Comparison of ENCODE assay signal across 1 cellular context in the genomic region with DNA sequence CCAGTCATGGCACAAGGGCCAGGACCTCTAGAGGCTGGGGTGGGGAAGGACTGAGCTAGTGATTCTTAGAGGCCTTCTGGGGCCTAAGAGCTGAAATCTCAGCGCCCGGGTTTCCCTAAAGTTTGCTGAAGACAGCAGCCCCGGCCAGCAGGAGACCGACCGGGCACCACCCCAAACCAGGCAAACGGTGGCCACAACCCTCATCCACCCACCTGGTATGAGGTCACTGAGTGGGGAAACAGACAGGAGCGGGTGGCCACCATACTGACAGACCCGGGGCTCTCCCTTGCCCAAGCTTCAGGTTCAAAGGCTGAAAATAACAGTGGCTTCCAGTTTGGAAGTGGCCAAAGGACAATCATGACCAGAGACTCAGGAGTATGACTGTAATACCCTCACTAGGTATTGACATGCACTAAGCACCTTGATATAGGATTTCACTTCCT.
TF ChIP-seq lines count a peak whose summit lies in the region.

No MANE protein-coding gene starts in this region.

TF ChIP-seq in GM23338, 12 proteins besides CTCF, POLR2A, EP300 and RAD21 (continued from another document):
- TF ChIP-seq, protein P1, sequence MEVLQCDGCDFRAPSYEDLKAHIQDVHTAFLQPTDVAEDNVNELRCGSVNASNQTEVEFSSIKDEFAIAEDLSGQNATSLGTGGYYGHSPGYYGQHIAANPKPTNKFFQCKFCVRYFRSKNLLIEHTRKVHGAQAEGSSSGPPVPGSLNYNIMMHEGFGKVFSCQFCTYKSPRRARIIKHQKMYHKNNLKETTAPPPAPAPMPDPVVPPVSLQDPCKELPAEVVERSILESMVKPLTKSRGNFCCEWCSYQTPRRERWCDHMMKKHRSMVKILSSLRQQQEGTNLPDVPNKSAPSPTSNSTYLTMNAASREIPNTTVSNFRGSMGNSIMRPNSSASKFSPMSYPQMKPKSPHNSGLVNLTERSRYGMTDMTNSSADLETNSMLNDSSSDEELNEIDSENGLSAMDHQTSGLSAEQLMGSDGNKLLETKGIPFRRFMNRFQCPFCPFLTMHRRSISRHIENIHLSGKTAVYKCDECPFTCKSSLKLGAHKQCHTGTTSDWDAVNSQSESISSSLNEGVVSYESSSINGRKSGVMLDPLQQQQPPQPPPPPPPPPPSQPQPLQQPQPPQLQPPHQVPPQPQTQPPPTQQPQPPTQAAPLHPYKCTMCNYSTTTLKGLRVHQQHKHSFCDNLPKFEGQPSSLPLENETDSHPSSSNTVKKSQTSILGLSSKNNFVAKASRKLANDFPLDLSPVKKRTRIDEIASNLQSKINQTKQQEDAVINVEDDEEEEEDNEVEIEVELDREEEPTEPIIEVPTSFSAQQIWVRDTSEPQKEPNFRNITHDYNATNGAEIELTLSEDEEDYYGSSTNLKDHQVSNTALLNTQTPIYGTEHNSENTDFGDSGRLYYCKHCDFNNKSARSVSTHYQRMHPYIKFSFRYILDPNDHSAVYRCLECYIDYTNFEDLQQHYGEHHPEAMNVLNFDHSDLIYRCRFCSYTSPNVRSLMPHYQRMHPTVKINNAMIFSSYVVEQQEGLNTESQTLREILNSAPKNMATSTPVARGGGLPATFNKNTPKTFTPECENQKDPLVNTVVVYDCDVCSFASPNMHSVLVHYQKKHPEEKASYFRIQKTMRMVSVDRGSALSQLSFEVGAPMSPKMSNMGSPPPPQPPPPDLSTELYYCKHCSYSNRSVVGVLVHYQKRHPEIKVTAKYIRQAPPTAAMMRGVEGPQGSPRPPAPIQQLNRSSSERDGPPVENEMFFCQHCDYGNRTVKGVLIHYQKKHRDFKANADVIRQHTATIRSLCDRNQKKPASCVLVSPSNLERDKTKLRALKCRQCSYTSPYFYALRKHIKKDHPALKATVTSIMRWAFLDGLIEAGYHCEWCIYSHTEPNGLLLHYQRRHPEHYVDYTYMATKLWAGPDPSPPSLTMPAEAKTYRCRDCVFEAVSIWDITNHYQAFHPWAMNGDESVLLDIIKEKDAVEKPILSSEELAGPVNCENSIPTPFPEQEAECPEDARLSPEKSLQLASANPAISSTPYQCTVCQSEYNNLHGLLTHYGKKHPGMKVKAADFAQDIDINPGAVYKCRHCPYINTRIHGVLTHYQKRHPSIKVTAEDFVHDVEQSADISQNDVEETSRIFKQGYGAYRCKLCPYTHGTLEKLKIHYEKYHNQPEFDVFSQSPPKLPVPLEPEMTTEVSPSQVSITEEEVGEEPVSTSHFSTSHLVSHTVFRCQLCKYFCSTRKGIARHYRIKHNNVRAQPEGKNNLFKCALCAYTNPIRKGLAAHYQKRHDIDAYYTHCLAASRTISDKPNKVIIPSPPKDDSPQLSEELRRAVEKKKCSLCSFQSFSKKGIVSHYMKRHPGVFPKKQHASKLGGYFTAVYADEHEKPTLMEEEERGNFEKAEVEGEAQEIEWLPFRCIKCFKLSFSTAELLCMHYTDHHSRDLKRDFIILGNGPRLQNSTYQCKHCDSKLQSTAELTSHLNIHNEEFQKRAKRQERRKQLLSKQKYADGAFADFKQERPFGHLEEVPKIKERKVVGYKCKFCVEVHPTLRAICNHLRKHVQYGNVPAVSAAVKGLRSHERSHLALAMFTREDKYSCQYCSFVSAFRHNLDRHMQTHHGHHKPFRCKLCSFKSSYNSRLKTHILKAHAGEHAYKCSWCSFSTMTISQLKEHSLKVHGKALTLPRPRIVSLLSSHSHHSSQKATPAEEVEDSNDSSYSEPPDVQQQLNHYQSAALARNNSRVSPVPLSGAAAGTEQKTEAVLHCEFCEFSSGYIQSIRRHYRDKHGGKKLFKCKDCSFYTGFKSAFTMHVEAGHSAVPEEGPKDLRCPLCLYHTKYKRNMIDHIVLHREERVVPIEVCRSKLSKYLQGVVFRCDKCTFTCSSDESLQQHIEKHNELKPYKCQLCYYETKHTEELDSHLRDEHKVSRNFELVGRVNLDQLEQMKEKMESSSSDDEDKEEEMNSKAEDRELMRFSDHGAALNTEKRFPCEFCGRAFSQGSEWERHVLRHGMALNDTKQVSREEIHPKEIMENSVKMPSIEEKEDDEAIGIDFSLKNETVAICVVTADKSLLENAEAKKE (CRISPR knock-in tag; IDR thresholded peaks at IDR 0.05): no peak
- TF ChIP-seq EZH2 (IDR thresholded peaks at IDR 0.05; ENCODE audit: low read depth, unreplicated experiment): no peak
- TF ChIP-seq ZNF331 (CRISPR knock-in tag; IDR thresholded peaks at IDR 0.05; ENCODE audit: low read depth): no peak
- TF ChIP-seq STAT1 (IDR thresholded peaks at IDR 0.05; ENCODE audit: unreplicated experiment): no peak
- no peak for TF ChIP-seq POLR2AphosphoS5 (IDR thresholded peaks at IDR 0.05; ENCODE audit: low read depth)
- TF ChIP-seq, protein P2, sequence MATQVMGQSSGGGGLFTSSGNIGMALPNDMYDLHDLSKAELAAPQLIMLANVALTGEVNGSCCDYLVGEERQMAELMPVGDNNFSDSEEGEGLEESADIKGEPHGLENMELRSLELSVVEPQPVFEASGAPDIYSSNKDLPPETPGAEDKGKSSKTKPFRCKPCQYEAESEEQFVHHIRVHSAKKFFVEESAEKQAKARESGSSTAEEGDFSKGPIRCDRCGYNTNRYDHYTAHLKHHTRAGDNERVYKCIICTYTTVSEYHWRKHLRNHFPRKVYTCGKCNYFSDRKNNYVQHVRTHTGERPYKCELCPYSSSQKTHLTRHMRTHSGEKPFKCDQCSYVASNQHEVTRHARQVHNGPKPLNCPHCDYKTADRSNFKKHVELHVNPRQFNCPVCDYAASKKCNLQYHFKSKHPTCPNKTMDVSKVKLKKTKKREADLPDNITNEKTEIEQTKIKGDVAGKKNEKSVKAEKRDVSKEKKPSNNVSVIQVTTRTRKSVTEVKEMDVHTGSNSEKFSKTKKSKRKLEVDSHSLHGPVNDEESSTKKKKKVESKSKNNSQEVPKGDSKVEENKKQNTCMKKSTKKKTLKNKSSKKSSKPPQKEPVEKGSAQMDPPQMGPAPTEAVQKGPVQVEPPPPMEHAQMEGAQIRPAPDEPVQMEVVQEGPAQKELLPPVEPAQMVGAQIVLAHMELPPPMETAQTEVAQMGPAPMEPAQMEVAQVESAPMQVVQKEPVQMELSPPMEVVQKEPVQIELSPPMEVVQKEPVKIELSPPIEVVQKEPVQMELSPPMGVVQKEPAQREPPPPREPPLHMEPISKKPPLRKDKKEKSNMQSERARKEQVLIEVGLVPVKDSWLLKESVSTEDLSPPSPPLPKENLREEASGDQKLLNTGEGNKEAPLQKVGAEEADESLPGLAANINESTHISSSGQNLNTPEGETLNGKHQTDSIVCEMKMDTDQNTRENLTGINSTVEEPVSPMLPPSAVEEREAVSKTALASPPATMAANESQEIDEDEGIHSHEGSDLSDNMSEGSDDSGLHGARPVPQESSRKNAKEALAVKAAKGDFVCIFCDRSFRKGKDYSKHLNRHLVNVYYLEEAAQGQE (IDR thresholded peaks at IDR 0.05; ENCODE audit: unreplicated experiment): no peak
- no peak for TF ChIP-seq ZNF114 (CRISPR knock-in tag; IDR thresholded peaks at IDR 0.05)
